In the genomic region with DNA sequence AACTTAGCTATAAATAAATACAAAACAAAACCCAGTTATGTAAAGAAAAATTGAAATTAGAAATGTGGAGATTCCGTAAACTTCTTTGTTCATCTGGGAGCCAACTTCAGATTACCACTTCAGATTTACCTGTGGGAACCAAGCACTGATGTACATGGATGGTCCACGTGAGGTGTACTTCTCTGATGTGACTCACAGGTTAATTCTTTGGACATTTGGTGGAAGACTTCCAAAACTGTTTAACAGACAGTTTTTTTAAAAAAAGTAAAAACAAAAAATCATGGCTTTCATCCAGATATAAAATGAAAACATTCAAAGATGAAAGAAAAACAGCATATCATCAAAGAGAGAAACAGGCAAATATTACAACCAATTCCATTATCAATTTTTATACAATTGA, we compare ENCODE assay signal across 24 cellular contexts.
DNase-seq lines count a peak whose midpoint lies in the region; ATAC-seq, FAIRE-seq and TF ChIP-seq lines count a peak whose summit lies in the region.
"Had no signal": no experiment of that assay in that cellular context is flagged by ENCODE, and none has a peak within 500 bp of the region (broad histone marks: within the 10 kb centered on the region; RNA-seq: fewer than 3 reads in every experiment).

No MANE protein-coding gene starts in this region.

- no peak overlapping the region for H3K4me3 Mint-ChIP-seq in MCF 10A (ENCODE audit: unreplicated experiment)
- H3K4me3 Mint-ChIP-seq in CD14-positive monocyte = no peak overlapping the region
- no peak overlapping the region for H3K4me3 Mint-ChIP-seq in activated T-cell treated with anti-CD3 and anti-CD28 coated beads, Interleukin-2, amount 50 U/mL, for 24 hours
- H3K4me3 Mint-ChIP-seq: CD4-positive, alpha-beta memory T cell had no signal

- TF ChIP-seq RAD21 in GM12878 (IDR thresholded peaks at IDR 0.05; ENCODE audit: insufficient read depth, low read depth, low read length) = no peak

- H3K4me3 ChIP-seq in breast epithelium (no peak overlapping the region), GM12878 (no peak overlapping the region)
- H3K4me3 ChIP-seq: A549; BLaER1 treated with 17β-estradiol and CSF1 and Interleukin-3, amounts not matched to agents 10 nM and 100 nM; GM23248 had no signal

- H3K4me2 ChIP-seq in GM12878 (ENCODE audit: control insufficient read depth, insufficient read depth) = no peak overlapping the region
- H3K4me2 ChIP-seq: BLaER1 treated with 17β-estradiol and CSF1 and Interleukin-3, amounts not matched to agents 10 nM and 100 nM had no signal

- no peaks in the 10 kb centered on the region for H3K36me3 Mint-ChIP-seq in MCF 10A (ENCODE audit: insufficient read depth, unreplicated experiment)
- H3K36me3 Mint-ChIP-seq in CD14-positive monocyte = peaks cover under 1 to 3% of the 10 kb centered on the region in 2 donors
- H3K36me3 Mint-ChIP-seq in activated T-cell treated with anti-CD3 and anti-CD28 coated beads, Interleukin-2, amount 50 U/mL, for 24 hours (ENCODE audit: low read depth) = no peaks in the 10 kb centered on the region

- no peaks in the 10 kb centered on the region for H3K9me3 Mint-ChIP-seq in MCF 10A (ENCODE audit: unreplicated experiment)
- peaks cover 0 to 6% (median 0%) of the 10 kb centered on the region in 7 donors for H3K9me3 Mint-ChIP-seq in CD14-positive monocyte
- H3K9me3 Mint-ChIP-seq in activated T-cell treated with anti-CD3 and anti-CD28 coated beads, Interleukin-2, amount 50 U/mL, for 24 hours = no peaks in the 10 kb centered on the region

- SMC1A ChIA-PET in GM12878 (lab: Charles Lee; ENCODE audit: uncharacterized antibody, unreplicated experiment) = interaction anchor here (1.4 kb wide), 1 partner anchor 18 kb away, joined by 4 read pairs; no protein-coding TSS in a partner anchor

- H3K4me1 Mint-ChIP-seq in MCF 10A (ENCODE audit: insufficient read depth, unreplicated experiment) (peaks cover 16% of the 10 kb centered on the region), CD14-positive monocyte (no peaks in the 10 kb centered on the region)
- no peaks in the 10 kb centered on the region for H3K4me1 Mint-ChIP-seq in activated T-cell treated with anti-CD3 and anti-CD28 coated beads, Interleukin-2, amount 50 U/mL, for 24 hours (ENCODE audit: low read depth)
- H3K4me1 Mint-ChIP-seq: CD4-positive, alpha-beta memory T cell had no signal

- TF ChIP-seq POLR2A in breast epithelium (IDR thresholded peaks at IDR 0.05) = no peak
- TF ChIP-seq POLR2A in GM12878 (IDR thresholded peaks at IDR 0.05; ENCODE audit: low read depth, low read length) = no peak

- DNase-seq in MCF 10A (ENCODE audit: unreplicated experiment) = peak; percentile 57
- no peak for DNase-seq in breast epithelium (ENCODE audit: low spot score in 2 of 2)
- DNase-seq in GM12878 (ENCODE audit: low read depth, low spot score) = no peak
- peak; percentile 16 to 46 for DNase-seq in dermis microvascular lymphatic vessel endothelial cell (ENCODE audit: low read depth in 2 of 2)
- no peak for DNase-seq in NCI-H774 (lab: John Stamatoyannopoulos, UW)
- DNase-seq in CD14-positive monocyte (ENCODE audit: low spot score) = no peak
- no peak for DNase-seq in activated T-cell treated with anti-CD3 and anti-CD28 coated beads, Interleukin-2, amount 50 U/mL, for 24 hours
- DNase-seq: ACHN; AML-193; BE2C; Calu3; CD4-positive, alpha-beta memory T cell; COR-L47; DMS53; DMS79 treated with DMSO at 0.1 percent for 48 hours; GF-D8; GM23248; H7; HCEC 1CT had no signal

- H4K20me1 ChIP-seq in GM12878 (ENCODE audit: control insufficient read depth, insufficient read depth) = no peaks in the 10 kb centered on the region

- RAD21 ChIA-PET in GM12878 (lab: Charles Lee; ENCODE audit: unreplicated experiment) = no interaction called here

- no peaks in the 10 kb centered on the region for H3K4me1 ChIP-seq in breast epithelium
- H3K4me1 ChIP-seq in GM12878 (ENCODE audit: control insufficient read depth, insufficient read depth, low read length) = no peaks in the 10 kb centered on the region
- H3K4me1 ChIP-seq: BE2C; BLaER1 treated with 17β-estradiol and CSF1 and Interleukin-3, amounts not matched to agents 10 nM and 100 nM had no signal

- in situ Hi-C loops in GM12878 (cut with MboI) = no loop called here

- POLR2A ChIA-PET in MCF 10A (lab: Yijun Ruan, JAX) (interaction anchor here (0.7 to 1.1 kb wide), 4 partner anchors 8 to 80 kb away, joined by 3 to 7 read pairs (median 4); no protein-coding TSS in a partner anchor), GM12878 (lab: Charles Lee) (interaction anchor here (0.5 kb wide), 1 partner anchor 138 kb away, joined by 4 read pairs; no protein-coding TSS in a partner anchor)

- H3K27ac Mint-ChIP-seq in MCF 10A (ENCODE audit: low read depth, unreplicated experiment) = no peak overlapping the region
- H3K27ac Mint-ChIP-seq in CD14-positive monocyte = no peak overlapping the region
- no peak overlapping the region for H3K27ac Mint-ChIP-seq in activated T-cell treated with anti-CD3 and anti-CD28 coated beads, Interleukin-2, amount 50 U/mL, for 24 hours

- H3K27me3 ChIP-seq in breast epithelium (no peaks in the 10 kb centered on the region), GM12878 (replicated peaks in 1 of 2; ENCODE audit: control insufficient read depth in 2 of 2, insufficient read depth in 2 of 2, low read length in 1 of 2) (no peaks in the 10 kb centered on the region)
- H3K27me3 ChIP-seq: BE2C; BLaER1 treated with 17β-estradiol and CSF1 and Interleukin-3, amounts not matched to agents 10 nM and 100 nM had no signal

- peak; percentile 61 for FAIRE-seq in GM12878 (lab: Jason Lieb, UNC)
- FAIRE-seq: A549, H1 had no signal

- no peak overlapping the region for H3K9ac ChIP-seq in GM12878 (ENCODE audit: control insufficient read depth, insufficient read depth, low read length)
- H3K9ac ChIP-seq: BLaER1 treated with 17β-estradiol and CSF1 and Interleukin-3, amounts not matched to agents 10 nM and 100 nM; GM23248 had no signal

- H3K79me2 ChIP-seq in GM12878 (ENCODE audit: control insufficient read depth, insufficient read depth, low read length) = no peaks in the 10 kb centered on the region

- H2AFZ ChIP-seq in GM12878 (ENCODE audit: control insufficient read depth, low read depth, low read length) = no peak overlapping the region
- H2AFZ ChIP-seq: GM23248 had no signal

- no peak for ATAC-seq in GM12878
- ATAC-seq in GM21528 (IDR thresholded peaks at IDR 0.05; ENCODE audit: low FRiP score, unreplicated experiment) = no peak
- ATAC-seq: A549 had no signal

- intact Hi-C loops in MCF 10A (cut with micrococcal nuclease) = no loop called here
- intact Hi-C loops in breast epithelium (cut with DNase I; ENCODE audit: low total_unique reads) = no loop called here
- intact Hi-C loops in GM12878 (cut with micrococcal nuclease; ENCODE audit: unreplicated experiment) = no loop called here
- intact Hi-C loops in CD14-positive monocyte (cut with micrococcal nuclease) = no loop called here

- H3K27me3 Mint-ChIP-seq in MCF 10A (ENCODE audit: insufficient read depth, unreplicated experiment) (no peaks in the 10 kb centered on the region), CD14-positive monocyte (ENCODE audit: low read depth in 3 of 3) (peaks cover 0 to 2% (median 0%) of the 10 kb centered on the region in 3 donors)
- H3K27me3 Mint-ChIP-seq in activated T-cell treated with anti-CD3 and anti-CD28 coated beads, Interleukin-2, amount 50 U/mL, for 24 hours = no peaks in the 10 kb centered on the region
- H3K27me3 Mint-ChIP-seq: CD4-positive, alpha-beta memory T cell had no signal

- BruUV-seq in MCF 10A (replicated peaks; lab: Mats Ljungman, UMichigan) (no TSS peak), GM12878 (replicated peaks; lab: Mats Ljungman, UMichigan) (no TSS peak)

- CTCF ChIA-PET in MCF 10A (lab: Yijun Ruan, JAX) (no interaction called here), GM12878 (lab: Yijun Ruan, JAX) (no interaction called here)

- WGBS in GM12878 (ENCODE audit: insufficient coverage, insufficient replicate concordance, low lambda C conversion rate, missing lambda C conversion rate) = 100% methylated on average over 2 of the region's 2 CpGs

- TF ChIP-seq CTCF in MCF 10A (IDR thresholded peaks at IDR 0.05; ENCODE audit: unreplicated experiment) (no peak), breast epithelium (IDR thresholded peaks at IDR 0.05) (no peak), GM12878 (IDR thresholded peaks at IDR 0.05 in 2 of 3, conservative IDR thresholded peaks at IDR 0.05 in 1 of 3; ENCODE audit: control insufficient read depth in 2 of 3, extremely low read depth in 1 of 3, insufficient read depth in 1 of 3, low read depth in 3 of 3, low read length in 3 of 3) (no peak), CD14-positive monocyte (IDR thresholded peaks at IDR 0.05) (no peak)

- TF ChIP-seq EP300 in GM12878 (IDR thresholded peaks at IDR 0.05; ENCODE audit: borderline replicate concordance in 1 of 2, control insufficient read depth in 1 of 2, low read depth in 2 of 2, low read length in 2 of 2) = no peak

- no peak overlapping the region for H3K27ac ChIP-seq in breast epithelium
- H3K27ac ChIP-seq in GM12878 (ENCODE audit: control insufficient read depth, insufficient read depth) = no peak overlapping the region
- H3K27ac ChIP-seq: 22Rv1; BLaER1 treated with 17β-estradiol and CSF1 and Interleukin-3, amounts not matched to agents 10 nM and 100 nM; GM23248 had no signal

- H3K9me3 ChIP-seq in breast epithelium (no peaks in the 10 kb centered on the region), GM12878 (replicated peaks; ENCODE audit: control insufficient read depth, insufficient read depth, low read length) (no peaks in the 10 kb centered on the region)
- H3K9me3 ChIP-seq: A549, BE2C had no signal

- H3K36me3 ChIP-seq in breast epithelium = no peaks in the 10 kb centered on the region
- H3K36me3 ChIP-seq in GM12878 (ENCODE audit: control insufficient read depth in 2 of 2, insufficient read depth in 2 of 2, low read length in 1 of 2) = no peaks in the 10 kb centered on the region; a peak in 1 of 4 replicates
- H3K36me3 ChIP-seq: BE2C had no signal

TF ChIP-seq in GM12878, 131 proteins besides CTCF, POLR2A, EP300 and RAD21 (continues in another document):
- no peak for TF ChIP-seq CREM (IDR thresholded peaks at IDR 0.05; ENCODE audit: low read depth)
- no peak for TF ChIP-seq SREBF2 (IDR thresholded peaks at IDR 0.05; ENCODE audit: low read length)
- TF ChIP-seq ASH2L (IDR thresholded peaks at IDR 0.05; ENCODE audit: borderline replicate concordance, low read depth) = no peak
- TF ChIP-seq PAX8 (IDR thresholded peaks at IDR 0.05) = no peak
- TF ChIP-seq NFXL1 (IDR thresholded peaks at IDR 0.05; ENCODE audit: borderline replicate concordance) = no peak
- TF ChIP-seq ZNF207 (IDR thresholded peaks at IDR 0.05; ENCODE audit: borderline replicate concordance) = no peak
- no peak for TF ChIP-seq LARP7 (IDR thresholded peaks at IDR 0.05)
- no peak for TF ChIP-seq STAT1 (conservative IDR thresholded peaks at IDR 0.05)
- no peak for TF ChIP-seq CREB1 (IDR thresholded peaks at IDR 0.05; ENCODE audit: low read depth)
- TF ChIP-seq SMARCA5 (IDR thresholded peaks at IDR 0.05) = no peak

Comparison
In these comparisons a context has a peak if more than half of its experiments do, and no peak if none do; other contexts are left out.
1. DNase-seq: peak in MCF 10A (single experiment) and dermis microvascular lymphatic vessel endothelial cell (2 of 2); none in breast epithelium (0 of 2), GM12878 (single experiment), NCI-H774 (single experiment), CD14-positive monocyte (single experiment) and activated T-cell treated with anti-CD3 and anti-CD28 coated beads, Interleukin-2, amount 50 U/mL, for 24 hours (single experiment).